12 cellular contexts compared by ENCODE assay signal in genomic region chr17:78934681-78935418, GRCh38. TPM values are rescaled to one million over a fixed set of nuclear protein-coding genes. Genes with fewer than 3 reads are reported as not detected.
DNase-seq lines count a peak whose midpoint lies in the region; TF ChIP-seq lines count a peak whose summit lies in the region.
"Had no signal": no experiment of that assay in that cellular context is flagged by ENCODE, and none has a peak within 500 bp of the region (broad histone marks: within the 10 kb centered on the region; RNA-seq: fewer than 3 reads in every experiment).

No MANE protein-coding gene starts in this region.

- H3K27ac Mint-ChIP-seq in activated naive CD8-positive, alpha-beta T cell treated with anti-CD3 and anti-CD28 coated beads for 36 hours = no peak overlapping the region

- no peaks in the 10 kb centered on the region for H3K9me3 Mint-ChIP-seq in activated naive CD8-positive, alpha-beta T cell treated with anti-CD3 and anti-CD28 coated beads for 36 hours
- H3K9me3 Mint-ChIP-seq: neural crest cell had no signal

- H3K4me1 ChIP-seq in muscle layer of duodenum (ENCODE audit: control insufficient read depth in 1 of 2, insufficient read depth in 2 of 2, low read length in 2 of 2) (peaks cover 14 to 24% of the 10 kb centered on the region in 2 donors), urinary bladder (ENCODE audit: insufficient read depth) (no peaks in the 10 kb centered on the region)

- H3K27me3 ChIP-seq in dorsolateral prefrontal cortex (no peaks in the 10 kb centered on the region), muscle layer of duodenum (ENCODE audit: low read depth, low read length) (no peaks in the 10 kb centered on the region)

- WGBS in urinary bladder = 69% methylated on average over 19 of the region's 19 CpGs

- no peak overlapping the region for H3K4me3 Mint-ChIP-seq in activated naive CD8-positive, alpha-beta T cell treated with anti-CD3 and anti-CD28 coated beads for 36 hours
- H3K4me3 Mint-ChIP-seq: neural crest cell had no signal

- intact Hi-C loops in dorsolateral prefrontal cortex (cut with DNase I) = loop anchor here (5.0 kb wide), 2 partner anchors 32 to 38 kb away; no protein-coding TSS in a partner anchor

- no peaks in the 10 kb centered on the region for H3K27me3 Mint-ChIP-seq in activated naive CD8-positive, alpha-beta T cell treated with anti-CD3 and anti-CD28 coated beads for 36 hours

- H3K36me3 ChIP-seq in muscle layer of duodenum (ENCODE audit: control insufficient read depth in 1 of 2, insufficient read depth in 2 of 2, low read length in 2 of 2) (no peaks in the 10 kb centered on the region), urinary bladder (ENCODE audit: insufficient read depth) (no peaks in the 10 kb centered on the region)

- H3K4me3 ChIP-seq in dorsolateral prefrontal cortex (peak overlapping the region in 44 of 59 donors; percentile 7 to 63 (median 45)), muscle layer of duodenum (ENCODE audit: low read depth in 1 of 2, low read length in 2 of 2) (peak overlapping the region; percentile 2 to 16), urinary bladder (ENCODE audit: low read depth, low read length) (no peak overlapping the region)
- H3K4me3 ChIP-seq: GM12878 had no signal

- no peaks in the 10 kb centered on the region for H3K36me3 Mint-ChIP-seq in activated naive CD8-positive, alpha-beta T cell treated with anti-CD3 and anti-CD28 coated beads for 36 hours

- DNase-seq in DMS 273 (lab: John Stamatoyannopoulos, UW; ENCODE audit: unreplicated experiment) (peak; percentile 57), DMS 273 treated with DMSO at 0.1 percent for 48 hours (lab: John Stamatoyannopoulos, UW) (no peak), dorsolateral prefrontal cortex (no peak), DMS114 treated with DMSO at 0.1 percent for 48 hours (lab: John Stamatoyannopoulos, UW; ENCODE audit: unreplicated experiment) (no peak), cerebellar cortex (ENCODE audit: low spot score) (no peak)
- DNase-seq in activated naive CD8-positive, alpha-beta T cell treated with anti-CD3 and anti-CD28 coated beads for 36 hours = no peak
- DNase-seq: activated CD8-positive, alpha-beta memory T cell treated with anti-CD3 and anti-CD28 coated beads, Interleukin-2, amount 50 U/mL, for 48 hours had no signal

- no peak for TF ChIP-seq CTCF in dorsolateral prefrontal cortex (IDR thresholded peaks at IDR 0.05 in 54 of 56, conservative IDR thresholded peaks at IDR 0.05 in 2 of 56; ENCODE audit: low read depth in 1 of 56, partially characterized antibody in 56 of 56)

- H3K27ac ChIP-seq in dorsolateral prefrontal cortex (peak overlapping the region; percentile 44 to 94 (median 83)), muscle layer of duodenum (ENCODE audit: low read length) (peak overlapping the region; percentile 80), urinary bladder (ENCODE audit: low read depth) (peak overlapping the region; percentile 88)
- H3K27ac ChIP-seq: 22Rv1 had no signal

- no peaks in the 10 kb centered on the region for H3K9me3 ChIP-seq in muscle layer of duodenum (ENCODE audit: control insufficient read depth in 1 of 2, low read length in 2 of 2)

- no peaks in the 10 kb centered on the region for H3K4me1 Mint-ChIP-seq in activated naive CD8-positive, alpha-beta T cell treated with anti-CD3 and anti-CD28 coated beads for 36 hours

RNA-seq across cellular contexts. Expression of gene TIMP2, which starts 9.7 kb away (rescaled TPM):
- total RNA-seq in dorsolateral prefrontal cortex = 100 to 1,000 TPM in 119 of 120 experiments, 10 to 100 TPM in 1; 97.8 to 275 (median 166) TPM
- total RNA-seq in urinary bladder = 116 TPM
- polyA plus RNA-seq in urinary bladder = 395 TPM
- 1 to 10 TPM; 1.2 to 1.3 TPM for total RNA-seq in activated naive CD8-positive, alpha-beta T cell treated with anti-CD3 and anti-CD28 coated beads for 36 hours

RNA-seq across cellular contexts. Expression of gene CEP295NL, which starts 31.8 kb away (rescaled TPM):
- 10 to 100 TPM in 17 of 120 experiments, 1 to 10 TPM in 103; 2.1 to 18.2 (median 6.7) TPM for total RNA-seq in dorsolateral prefrontal cortex
- total RNA-seq in urinary bladder = 4.8 TPM
- 0.28 TPM for polyA plus RNA-seq in urinary bladder
- total RNA-seq in activated naive CD8-positive, alpha-beta T cell treated with anti-CD3 and anti-CD28 coated beads for 36 hours = under 1 TPM in 1 of 2 experiments, not detected in 1; 0.19 TPM
- total RNA-seq: GM12878 had no signal
- polyA plus RNA-seq: GM12878 had no signal

RNA-seq across cellular contexts. Expression of gene LGALS3BP, which starts 44.9 kb away (rescaled TPM):
- 100 to 1,000 TPM in 25 of 120 experiments, 10 to 100 TPM in 95; 31.2 to 256 (median 75.8) TPM for total RNA-seq in dorsolateral prefrontal cortex
- total RNA-seq in urinary bladder = 103 TPM
- 219 TPM for polyA plus RNA-seq in urinary bladder
- 10 to 100 TPM; 86.8 to 89.7 TPM for total RNA-seq in activated naive CD8-positive, alpha-beta T cell treated with anti-CD3 and anti-CD28 coated beads for 36 hours

Comparison
In these comparisons a context has a peak if more than half of its experiments do, and no peak if none do; other contexts are left out.
1. RNA of gene TIMP2, which starts 9.7 kb away (total RNA-seq): 97.8 to 275 TPM in dorsolateral prefrontal cortex and 116 TPM in urinary bladder (single experiment); 1.2 to 1.3 TPM in activated naive CD8-positive, alpha-beta T cell treated with anti-CD3 and anti-CD28 coated beads for 36 hours; every median in the first group is over 10 times any median in the second.
2. Peak in every context shown above with its lines, with median percentiles within 50 percentile points of each other: H3K27ac ChIP-seq.